Comparison of ENCODE assay signal across 8 cellular contexts in genomic region chr15:101251830-101252820, GRCh38. TPM values are rescaled to one million over a fixed set of nuclear protein-coding genes. Genes with fewer than 3 reads are reported as not detected.
DNase-seq lines count a peak whose midpoint lies in the region; ATAC-seq, FAIRE-seq and TF ChIP-seq lines count a peak whose summit lies in the region.

TSS of gene CHSY1 (minus strand) at chr15:101252048. CDS start at chr15:101251456, 592 bp downstream.

- H3K9me2 ChIP-seq in OCI-LY1 (ENCODE audit: low read depth, low read length) = no peaks in the 10 kb centered on the region

- H3K4me1 Mint-ChIP-seq in CD8-positive, alpha-beta memory T cell = peaks cover 39 to 46% (median 44%) of the 10 kb centered on the region in 3 donors

- H3K27ac Mint-ChIP-seq in CD8-positive, alpha-beta memory T cell = peak within 1 kb of the TSS; percentile 89 to 93 (median 91)

- H3K36me3 ChIP-seq in CD8-positive, alpha-beta memory T cell (ENCODE audit: insufficient read depth, low read length) = no peaks in the 10 kb centered on the region
- H3K36me3 ChIP-seq in OCI-LY1 (ENCODE audit: insufficient read depth, low read length) (peaks cover 6% of the 10 kb centered on the region; the same call in 1 of the 2 replicates), endothelial cell of umbilical vein (ENCODE audit: control insufficient read depth in 2 of 2, extremely low read depth in 1 of 2, insufficient read depth in 2 of 2, low read length in 2 of 2) (no peaks in the 10 kb centered on the region)

- H3K79me2 ChIP-seq in OCI-LY1 (ENCODE audit: insufficient read depth, low read length) (no peaks in the 10 kb centered on the region), endothelial cell of umbilical vein (ENCODE audit: control insufficient read depth, insufficient read depth, low read length) (peaks cover 38% of the 10 kb centered on the region)

- H3K4me3 ChIP-seq in CD8-positive, alpha-beta memory T cell (ENCODE audit: low read length) = peak within 1 kb of the TSS; percentile 61
- peak within 1 kb of the TSS; percentile 79 for H3K4me3 ChIP-seq in OCI-LY1 (ENCODE audit: low read depth, low read length, poor library complexity, severe bottlenecking)
- peak within 1 kb of the TSS; percentile 53 to 86 (median 83) for H3K4me3 ChIP-seq in endothelial cell of umbilical vein (replicated peaks in 1 of 3; ENCODE audit: insufficient read depth in 1 of 3, low read depth in 1 of 3, low read length in 3 of 3)
- peak within 1 kb of the TSS; percentile 65 for H3K4me3 ChIP-seq in mononuclear cell (ENCODE audit: low read length)

- H3K9me3 ChIP-seq in CD8-positive, alpha-beta memory T cell (ENCODE audit: low read length) = no peaks in the 10 kb centered on the region
- H3K9me3 ChIP-seq in OCI-LY1 (ENCODE audit: low read length) = no peaks in the 10 kb centered on the region
- H3K9me3 ChIP-seq in endothelial cell of umbilical vein (replicated peaks; ENCODE audit: control insufficient read depth, insufficient read depth, low read length) = no peaks in the 10 kb centered on the region
- no peaks in the 10 kb centered on the region for H3K9me3 ChIP-seq in mononuclear cell (ENCODE audit: low read depth, low read length)

- H3K27ac ChIP-seq in CD8-positive, alpha-beta memory T cell (ENCODE audit: low read depth, low read length) = peak within 1 kb of the TSS; percentile 51
- H3K27ac ChIP-seq in OCI-LY1 (ENCODE audit: low read depth, low read length, poor library complexity, severe bottlenecking) (no peak within 1 kb of the TSS), endothelial cell of umbilical vein (ENCODE audit: insufficient read depth, low read depth, low read length) (peak within 1 kb of the TSS; percentile 70)

- no peaks in the 10 kb centered on the region for H3F3A ChIP-seq in OCI-LY1 (ENCODE audit: insufficient read depth, low read length)

- H3K9me1 ChIP-seq in endothelial cell of umbilical vein (replicated peaks; ENCODE audit: control insufficient read depth, extremely low read depth, insufficient read depth, low read length) = no peaks in the 10 kb centered on the region

- no peaks in the 10 kb centered on the region for H3K27me3 ChIP-seq in CD8-positive, alpha-beta memory T cell (ENCODE audit: insufficient read depth, low read length, poor library complexity, severe bottlenecking)
- H3K27me3 ChIP-seq in OCI-LY1 (ENCODE audit: insufficient read depth, low read length) (peaks cover 4% of the 10 kb centered on the region), endothelial cell of umbilical vein (ENCODE audit: control insufficient read depth in 2 of 2, insufficient read depth in 2 of 2, low read length in 2 of 2) (no peaks in the 10 kb centered on the region), mononuclear cell (ENCODE audit: insufficient read depth, low read length) (no peaks in the 10 kb centered on the region)

- BruUV-seq in endothelial cell of umbilical vein (replicated peaks; lab: Mats Ljungman, UMichigan) = TSS peak; percentile 67

- dilution Hi-C loops in endothelial cell of umbilical vein (cut with MboI; ENCODE audit: extremely low pct_ligation_motif_present, low sequenced_read_pairs) = no loop called here

- H3K27me3 Mint-ChIP-seq in CD8-positive, alpha-beta memory T cell = no peaks in the 10 kb centered on the region

- TF ChIP-seq CTCF in OCI-LY1 (IDR thresholded peaks at IDR 0.05; ENCODE audit: low read length) (peak; percentile 10; the same call in 1 of the 2 replicates), endothelial cell of umbilical vein (IDR thresholded peaks at IDR 0.05; ENCODE audit: extremely low read depth in 1 of 2, insufficient read depth in 1 of 2, low read depth in 1 of 2, low read length in 2 of 2) (peak; percentile 12 to 25)

- H3K9ac ChIP-seq in OCI-LY1 (ENCODE audit: low read length) (peak within 1 kb of the TSS; percentile 63), endothelial cell of umbilical vein (replicated peaks; ENCODE audit: extremely low read depth, insufficient read depth, low read length) (peak within 1 kb of the TSS; percentile 61)

- H3K4me2 ChIP-seq in OCI-LY1 (ENCODE audit: low read length) (peak within 1 kb of the TSS; percentile 89), endothelial cell of umbilical vein (ENCODE audit: insufficient read depth, low read length) (peak within 1 kb of the TSS; percentile 82)

- H2AFZ ChIP-seq in OCI-LY1 (ENCODE audit: low read length) = peak within 1 kb of the TSS; percentile 6; the same call in 1 of the 2 replicates
- H2AFZ ChIP-seq in endothelial cell of umbilical vein (ENCODE audit: low read depth, low read length) = peak within 1 kb of the TSS; percentile 86

- peak; percentile 79 to 91 (median 90) for DNase-seq in CD8-positive, alpha-beta memory T cell
- DNase-seq in HK-2 (ENCODE audit: unreplicated experiment) (peak; percentile 81), endothelial cell of umbilical vein (ENCODE audit: low read depth, low spot score) (peak; percentile 94)
- DNase-seq in activated CD8-positive, alpha-beta memory T cell treated with anti-CD3 and anti-CD28 coated beads, Interleukin-2, amount 50 U/mL, for 48 hours = peak; percentile 94
- DNase-seq in stimulated activated CD8-positive, alpha-beta memory T cell treated with anti-CD3 and anti-CD28 coated beads, Interleukin-2, amount 100 ng/mL, for 48 hours (ENCODE audit: low read depth in 2 of 2) = peak; percentile 83

- peak; percentile 68 for TF ChIP-seq POLR2A in endothelial cell of umbilical vein (IDR thresholded peaks at IDR 0.05; ENCODE audit: low read depth, low read length)

- peaks cover 0 to 11% (median 0%) of the 10 kb centered on the region in 3 donors for H3K36me3 Mint-ChIP-seq in CD8-positive, alpha-beta memory T cell

- peak; percentile 78 for FAIRE-seq in endothelial cell of umbilical vein (lab: Jason Lieb, UNC)

- peak within 1 kb of the TSS; percentile 91 to 98 (median 95) for H3K4me3 Mint-ChIP-seq in CD8-positive, alpha-beta memory T cell

- CTCF ChIA-PET in CD8-positive, alpha-beta memory T cell (lab: Charles Lee) = interaction anchor here (0.8 to 2.2 kb wide), 8 partner anchors 10 to 245 kb away, joined by 3 to 5 read pairs (median 3); no protein-coding TSS in a partner anchor
- CTCF ChIA-PET in endothelial cell of umbilical vein (lab: Charles Lee) = interaction anchor here (0.8 to 3.0 kb wide), 23 partner anchors 9 to 244 kb away, joined by 3 to 22 read pairs (median 4); no protein-coding TSS in a partner anchor

- H4K20me1 ChIP-seq in OCI-LY1 (ENCODE audit: insufficient read depth, low read length) (no peaks in the 10 kb centered on the region), endothelial cell of umbilical vein (replicated peaks; ENCODE audit: control insufficient read depth, extremely low read depth, insufficient read depth, low read length) (no peaks in the 10 kb centered on the region)

- POLR2A ChIA-PET in CD8-positive, alpha-beta memory T cell (lab: Charles Lee) = interaction anchor here (0.6 to 2.1 kb wide), 9 partner anchors 10 to 1955 kb away, joined by 3 to 15 read pairs (median 4); partner anchors contain the start of genes SNRPA1 and TARS3
- POLR2A ChIA-PET in endothelial cell of umbilical vein (lab: Charles Lee) = interaction anchor here (0.7 to 1.2 kb wide), 10 partner anchors 10 to 245 kb away, joined by 3 to 14 read pairs (median 4); no protein-coding TSS in a partner anchor

- intact Hi-C loops in endothelial cell of umbilical vein (cut with micrococcal nuclease) = loop anchor here (1.0 to 10.0 kb wide), 4 partner anchors 69 to 647 kb away; partner anchors contain the start of genes ASB7 and LINS1

- no peaks in the 10 kb centered on the region for H3K9me3 Mint-ChIP-seq in CD8-positive, alpha-beta memory T cell

- peak; percentile 65 for ATAC-seq in GM19452 (IDR thresholded peaks at IDR 0.05; ENCODE audit: unreplicated experiment)

- peaks cover 19% of the 10 kb centered on the region for H3K4me1 ChIP-seq in CD8-positive, alpha-beta memory T cell (ENCODE audit: insufficient read depth, low read length)
- H3K4me1 ChIP-seq in OCI-LY1 (ENCODE audit: insufficient read depth, low read length, severe bottlenecking) = peaks cover 19% of the 10 kb centered on the region
- peaks cover 30% of the 10 kb centered on the region for H3K4me1 ChIP-seq in endothelial cell of umbilical vein (ENCODE audit: control insufficient read depth, extremely low read depth, insufficient read depth, low read length)
- H3K4me1 ChIP-seq in mononuclear cell (ENCODE audit: insufficient read depth, low read length) = peaks cover 45% of the 10 kb centered on the region

TF ChIP-seq in endothelial cell of umbilical vein, 7 proteins besides CTCF, POLR2A, EP300 and RAD21:
- no peak for TF ChIP-seq JUN (IDR thresholded peaks at IDR 0.05; ENCODE audit: borderline replicate concordance, insufficient read depth, insufficient read length, low read depth)
- no peak for TF ChIP-seq FOS (IDR thresholded peaks at IDR 0.05; ENCODE audit: borderline replicate concordance, insufficient read depth, low read length)
- TF ChIP-seq POLR2AphosphoS5 (IDR thresholded peaks at IDR 0.05; ENCODE audit: insufficient read depth, low read depth, low read length) = peak; percentile 79
- peak; percentile 14 for TF ChIP-seq MYC (IDR thresholded peaks at IDR 0.05; ENCODE audit: low read depth, low read length)
- TF ChIP-seq MAX (IDR thresholded peaks at IDR 0.05; ENCODE audit: insufficient read depth, insufficient read length) = peak; percentile 35
- no peak for TF ChIP-seq EZH2 (IDR thresholded peaks at IDR 0.05; ENCODE audit: borderline replicate concordance, low read depth, low read length, severe bottlenecking)
- no peak for TF ChIP-seq GATA2 (IDR thresholded peaks at IDR 0.05; ENCODE audit: insufficient read depth, insufficient read length, low read depth, low read length)

RNA-seq across cellular contexts. Expression of gene CHSY1, which starts in this region (rescaled TPM):
- 10 to 100 TPM; 49.4 to 49.7 TPM for total RNA-seq in CD8-positive, alpha-beta memory T cell
- polyA plus RNA-seq in CD8-positive, alpha-beta memory T cell = 3.6 TPM
- total RNA-seq in endothelial cell of umbilical vein = 47.0 and 50.8 TPM in 2 replicates
- polyA plus RNA-seq in endothelial cell of umbilical vein = 20.3 and 23.7 TPM in 2 replicates
- 26.5 and 27.6 TPM in 2 replicates for polyA plus RNA-seq in endothelial cell of umbilical vein (2011; cell fraction: cytosol; rRNA removed)
- 24.8 and 30.0 TPM in 2 replicates for polyA plus RNA-seq in endothelial cell of umbilical vein (2011; cell fraction: nucleus; rRNA removed)
- polyA plus RNA-seq in endothelial cell of umbilical vein (2012) = 22.2 and 25.6 TPM in 2 replicates
- polyA minus RNA-seq in endothelial cell of umbilical vein = 38.5 and 44.9 TPM in 2 replicates
- polyA minus RNA-seq in endothelial cell of umbilical vein (2011; cell fraction: cytosol; rRNA and poly(A)+ RNA removed) = 21.6 TPM
- polyA minus RNA-seq in endothelial cell of umbilical vein (2011; cell fraction: nucleus; rRNA and poly(A)+ RNA removed) = 26.8 and 42.4 TPM in 2 replicates
- total RNA-seq in mononuclear cell = 22.2 TPM
